Comparison of ENCODE assay signal across 1 cellular context in genomic region chr1:27357281-27358037, GRCh38.
TF ChIP-seq lines count a peak whose summit lies in the region.

No MANE protein-coding gene starts in this region.

TF ChIP-seq in HEK293, 187 proteins besides CTCF, POLR2A, EP300 and RAD21 (continued from another document and continues in another):
- no peak for TF ChIP-seq ZNF148 (tag by site-specific recombination; IDR thresholded peaks at IDR 0.05; ENCODE audit: borderline replicate concordance)
- TF ChIP-seq ZNF132 (tag by site-specific recombination; IDR thresholded peaks at IDR 0.05; ENCODE audit: borderline replicate concordance) = no peak
- TF ChIP-seq HOXD13 (CRISPR knock-in tag; IDR thresholded peaks at IDR 0.05; ENCODE audit: borderline replicate concordance) = no peak
- no peak for TF ChIP-seq ZNF426 (tag by site-specific recombination; IDR thresholded peaks at IDR 0.05)
- no peak for TF ChIP-seq ZNF274 (IDR thresholded peaks at IDR 0.05; ENCODE audit: low read length)
- no peak for TF ChIP-seq ZNF274 (tag by site-specific recombination; IDR thresholded peaks at IDR 0.05; ENCODE audit: borderline replicate concordance)
- TF ChIP-seq ZNF513 (tag by site-specific recombination; IDR thresholded peaks at IDR 0.05) = no peak
- no peak for TF ChIP-seq ZNF704 (tag by site-specific recombination; IDR thresholded peaks at IDR 0.05)
- TF ChIP-seq ZNF416 (tag by site-specific recombination; IDR thresholded peaks at IDR 0.05) = no peak
- TF ChIP-seq ZNF670 (tag by site-specific recombination; IDR thresholded peaks at IDR 0.05; ENCODE audit: low read depth) = no peak
- TF ChIP-seq ZNF76 (tag by site-specific recombination; IDR thresholded peaks at IDR 0.05; ENCODE audit: borderline replicate concordance, low read depth) = no peak
- TF ChIP-seq SCRT1 (tag by site-specific recombination; IDR thresholded peaks at IDR 0.05; ENCODE audit: borderline replicate concordance) = peak; percentile 100
- no peak for TF ChIP-seq ZNF664 (tag by site-specific recombination; IDR thresholded peaks at IDR 0.05)
- TF ChIP-seq ZNF391 (tag by site-specific recombination; IDR thresholded peaks at IDR 0.05; ENCODE audit: borderline replicate concordance, low read depth) = no peak
- no peak for TF ChIP-seq ZNF558 (tag by site-specific recombination; IDR thresholded peaks at IDR 0.05)
- TF ChIP-seq BCL11A (tag by site-specific recombination; IDR thresholded peaks at IDR 0.05; ENCODE audit: low read depth) = no peak
- TF ChIP-seq OSR2 (tag by site-specific recombination; IDR thresholded peaks at IDR 0.05) = peak; percentile 49; the same call in 1 of the 2 replicates
- peak; percentile 28; the same call in 1 of the 2 replicates for TF ChIP-seq ZNF654 (tag by site-specific recombination; IDR thresholded peaks at IDR 0.05; ENCODE audit: low read depth)
- no peak for TF ChIP-seq ZNF791 (tag by site-specific recombination; IDR thresholded peaks at IDR 0.05)
- TF ChIP-seq TSHZ1 (tag by site-specific recombination; IDR thresholded peaks at IDR 0.05; ENCODE audit: borderline replicate concordance) = no peak
- no peak for TF ChIP-seq PRDM4 (tag by site-specific recombination; IDR thresholded peaks at IDR 0.05)
- no peak for TF ChIP-seq YY2 (tag by site-specific recombination; IDR thresholded peaks at IDR 0.05)
- peak; percentile 50; the same call in 1 of the 2 replicates for TF ChIP-seq KLF8 (tag by site-specific recombination; IDR thresholded peaks at IDR 0.05)
- no peak for TF ChIP-seq PATZ1 (tag by site-specific recombination; IDR thresholded peaks at IDR 0.05)
- no peak for TF ChIP-seq GLIS1 (tag by site-specific recombination; IDR thresholded peaks at IDR 0.05)
- TF ChIP-seq ZNF596 (tag by site-specific recombination; IDR thresholded peaks at IDR 0.05) = no peak
- TF ChIP-seq ZNF830 (tag by site-specific recombination; IDR thresholded peaks at IDR 0.05; ENCODE audit: low read depth) = no peak
- no peak for TF ChIP-seq ZNF701 (tag by site-specific recombination; IDR thresholded peaks at IDR 0.05)
- no peak for TF ChIP-seq GFI1B (tag by site-specific recombination; IDR thresholded peaks at IDR 0.05)
- TF ChIP-seq EGR2 (tag by site-specific recombination; IDR thresholded peaks at IDR 0.05; ENCODE audit: low read depth) = peak; percentile 81
- TF ChIP-seq ZNF175 (tag by site-specific recombination; IDR thresholded peaks at IDR 0.05) = no peak
- TF ChIP-seq ZNF777 (tag by site-specific recombination; IDR thresholded peaks at IDR 0.05; ENCODE audit: borderline replicate concordance) = no peak
- no peak for TF ChIP-seq ZNF112 (tag by site-specific recombination; IDR thresholded peaks at IDR 0.05)
- TF ChIP-seq ZNF140 (tag by site-specific recombination; IDR thresholded peaks at IDR 0.05) = no peak
- 0 out of 2 replicates have a peak, but pooled peaks have one; percentile 36 for TF ChIP-seq ZNF2 (tag by site-specific recombination; IDR thresholded peaks at IDR 0.05)
- no peak for TF ChIP-seq ZNF48 (tag by site-specific recombination; IDR thresholded peaks at IDR 0.05)
- no peak for TF ChIP-seq ZNF37A (tag by site-specific recombination; IDR thresholded peaks at IDR 0.05)
- TF ChIP-seq ZNF629 (tag by site-specific recombination; IDR thresholded peaks at IDR 0.05) = no peak
- no peak for TF ChIP-seq ZNF211 (tag by site-specific recombination; IDR thresholded peaks at IDR 0.05; ENCODE audit: low read depth)
- no peak for TF ChIP-seq GLI2 (tag by site-specific recombination; IDR thresholded peaks at IDR 0.05; ENCODE audit: borderline replicate concordance, low read depth)
- TF ChIP-seq ZNF785 (tag by site-specific recombination; IDR thresholded peaks at IDR 0.05) = no peak
- TF ChIP-seq BCL11B (tag by site-specific recombination; IDR thresholded peaks at IDR 0.05; ENCODE audit: low read depth) = no peak
- TF ChIP-seq ZNF362 (tag by site-specific recombination; IDR thresholded peaks at IDR 0.05) = no peak
- no peak for TF ChIP-seq ZSCAN18 (tag by site-specific recombination; IDR thresholded peaks at IDR 0.05)
- TF ChIP-seq ZNF544 (tag by site-specific recombination; IDR thresholded peaks at IDR 0.05) = no peak
- TF ChIP-seq ZSCAN30 (tag by site-specific recombination; IDR thresholded peaks at IDR 0.05) = no peak; the same call in 1 of the 2 replicates
- no peak for TF ChIP-seq ZNF366 (tag by site-specific recombination; conservative IDR thresholded peaks at IDR 0.05)
